ENCODE assay signal across 1 cellular context in genomic region chr3:177615015-177615414, GRCh38.
TF ChIP-seq lines count a peak whose summit lies in the region.

No MANE protein-coding gene starts in this region.

TF ChIP-seq in K562, 482 proteins besides CTCF, POLR2A, EP300 and RAD21 (continued from another document):
- TF ChIP-seq, protein P1, sequence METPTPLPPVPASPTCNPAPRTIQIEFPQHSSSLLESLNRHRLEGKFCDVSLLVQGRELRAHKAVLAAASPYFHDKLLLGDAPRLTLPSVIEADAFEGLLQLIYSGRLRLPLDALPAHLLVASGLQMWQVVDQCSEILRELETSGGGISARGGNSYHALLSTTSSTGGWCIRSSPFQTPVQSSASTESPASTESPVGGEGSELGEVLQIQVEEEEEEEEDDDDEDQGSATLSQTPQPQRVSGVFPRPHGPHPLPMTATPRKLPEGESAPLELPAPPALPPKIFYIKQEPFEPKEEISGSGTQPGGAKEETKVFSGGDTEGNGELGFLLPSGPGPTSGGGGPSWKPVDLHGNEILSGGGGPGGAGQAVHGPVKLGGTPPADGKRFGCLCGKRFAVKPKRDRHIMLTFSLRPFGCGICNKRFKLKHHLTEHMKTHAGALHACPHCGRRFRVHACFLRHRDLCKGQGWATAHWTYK (CRISPR knock-in tag; IDR thresholded peaks at IDR 0.05), result no peak
- TF ChIP-seq RCOR1 (IDR thresholded peaks at IDR 0.05; ENCODE audit: borderline replicate concordance in 1 of 2, low read depth in 2 of 2, low read length in 2 of 2) (peak in 1 of 2 experiments; percentile 79; a peak in 3 of 4 replicates), RB1 (IDR thresholded peaks at IDR 0.05; ENCODE audit: low read depth) (no peak), TCF3 (CRISPR knock-in tag; IDR thresholded peaks at IDR 0.05) (peak; percentile 45), TEAD1 (CRISPR knock-in tag; IDR thresholded peaks at IDR 0.05) (no peak), MCM3 (IDR thresholded peaks at IDR 0.05) (no peak), MAFF (IDR thresholded peaks at IDR 0.05; ENCODE audit: low read length) (peak; percentile 56; the same call in 1 of the 2 replicates), CEBPB (tag; IDR thresholded peaks at IDR 0.05) (peak; percentile 98), ZNF785 (CRISPR knock-in tag; IDR thresholded peaks at IDR 0.05) (no peak), JUN (IDR thresholded peaks at IDR 0.05; ENCODE audit: borderline replicate concordance, low read depth, low read length) (no peak), JUN (CRISPR knock-in tag; IDR thresholded peaks at IDR 0.05; ENCODE audit: borderline replicate concordance) (no peak), ZNF12 (CRISPR knock-in tag; IDR thresholded peaks at IDR 0.05) (no peak), PKNOX1 (IDR thresholded peaks at IDR 0.05) (no peak), CTBP1 (IDR thresholded peaks at IDR 0.05; ENCODE audit: borderline replicate concordance) (peak; percentile 72; the same call in 1 of the 2 replicates), SOX6 (IDR thresholded peaks at IDR 0.05) (peak; percentile 64; the same call in 1 of the 2 replicates), SMARCE1 (IDR thresholded peaks at IDR 0.05) (peak; percentile 68), SMARCA4 (IDR thresholded peaks at IDR 0.05) (peak; percentile 77), THRA (IDR thresholded peaks at IDR 0.05) (no peak), BACH1 (tag; IDR thresholded peaks at IDR 0.05) (peak; percentile 54; the same call in 1 of the 2 replicates), TRIM24 (IDR thresholded peaks at IDR 0.05) (peak; percentile 57 to 84; a peak in 3 of 4 replicates), FOXK2 (conservative IDR thresholded peaks at IDR 0.05 in 1 of 2, IDR thresholded peaks at IDR 0.05 in 1 of 2; ENCODE audit: low read depth in 2 of 2) (peak in 1 of 2 experiments; percentile 20; a peak in 1 of 4 replicates), ZNF707 (CRISPR knock-in tag; conservative IDR thresholded peaks at IDR 0.05) (no peak), TFAP4 (CRISPR knock-in tag; IDR thresholded peaks at IDR 0.05; ENCODE audit: borderline replicate concordance) (peak; percentile 23; the same call in 1 of the 2 replicates), BHLHE40 (IDR thresholded peaks at IDR 0.05; ENCODE audit: low read length) (peak; percentile 41; the same call in 1 of the 2 replicates), MYNN (IDR thresholded peaks at IDR 0.05) (no peak; the same call in 1 of the 2 replicates), MYNN (CRISPR knock-in tag; IDR thresholded peaks at IDR 0.05) (no peak), GATAD2B (IDR thresholded peaks at IDR 0.05; ENCODE audit: borderline replicate concordance) (no peak), KLF16 (IDR thresholded peaks at IDR 0.05) (peak; percentile 25; the same call in 1 of the 2 replicates), ZNF354B (CRISPR knock-in tag; IDR thresholded peaks at IDR 0.05) (no peak), ZKSCAN8 (CRISPR knock-in tag; IDR thresholded peaks at IDR 0.05) (no peak), TBL1XR1 (IDR thresholded peaks at IDR 0.05; ENCODE audit: low read length in 2 of 2) (peak; percentile 64 to 74; a peak in 3 of 4 replicates), POLR2AphosphoS5 (IDR thresholded peaks at IDR 0.05; ENCODE audit: control insufficient read depth, insufficient read depth, low read depth, low read length) (0 out of 2 replicates have a peak, but pooled peaks have one; percentile 20), NFIC (IDR thresholded peaks at IDR 0.05) (peak; percentile 96), ZNF316 (IDR thresholded peaks at IDR 0.05) (peak; percentile 71), MTA3 (IDR thresholded peaks at IDR 0.05; ENCODE audit: borderline replicate concordance) (peak; percentile 24; the same call in 1 of the 2 replicates), U2AF1 (optimal IDR thresholded peaks at IDR 0.05; ENCODE audit: low read depth, low read length) (no peak), ESRRA (IDR thresholded peaks at IDR 0.05; ENCODE audit: borderline replicate concordance, low read depth) (peak; percentile 87), MYC (IDR thresholded peaks at IDR 0.05; ENCODE audit: low read depth, low read length) (0 out of 2 replicates have a peak, but pooled peaks have one; percentile 27), MYC (CRISPR knock-in tag; IDR thresholded peaks at IDR 0.05; ENCODE audit: borderline replicate concordance, low read depth) (no peak), NR2C2 (CRISPR knock-in tag; IDR thresholded peaks at IDR 0.05) (no peak), NR2C2 (tag; IDR thresholded peaks at IDR 0.05) (peak; percentile 73), ZNF766 (CRISPR knock-in tag; conservative IDR thresholded peaks at IDR 0.05) (0 out of 2 replicates have a peak, but pooled peaks have one; percentile 8), STAT5A (IDR thresholded peaks at IDR 0.05; ENCODE audit: borderline replicate concordance, low read length) (peak; percentile 78), MAZ (CRISPR knock-in tag; conservative IDR thresholded peaks at IDR 0.05 in 1 of 2, IDR thresholded peaks at IDR 0.05 in 1 of 2) (peak in 1 of 2 experiments; percentile 39; a peak in 1 of 4 replicates), ZNF384 (IDR thresholded peaks at IDR 0.05; ENCODE audit: low read depth, low read length) (no peak), CBFA2T2 (conservative IDR thresholded peaks at IDR 0.05) (peak; percentile 42)
- TF ChIP-seq, protein P2, sequence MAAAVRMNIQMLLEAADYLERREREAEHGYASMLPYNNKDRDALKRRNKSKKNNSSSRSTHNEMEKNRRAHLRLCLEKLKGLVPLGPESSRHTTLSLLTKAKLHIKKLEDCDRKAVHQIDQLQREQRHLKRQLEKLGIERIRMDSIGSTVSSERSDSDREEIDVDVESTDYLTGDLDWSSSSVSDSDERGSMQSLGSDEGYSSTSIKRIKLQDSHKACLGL (CRISPR knock-in tag; IDR thresholded peaks at IDR 0.05; ENCODE audit: borderline replicate concordance, poor library complexity, severe bottlenecking), result no peak
- TF ChIP-seq, protein P3, sequence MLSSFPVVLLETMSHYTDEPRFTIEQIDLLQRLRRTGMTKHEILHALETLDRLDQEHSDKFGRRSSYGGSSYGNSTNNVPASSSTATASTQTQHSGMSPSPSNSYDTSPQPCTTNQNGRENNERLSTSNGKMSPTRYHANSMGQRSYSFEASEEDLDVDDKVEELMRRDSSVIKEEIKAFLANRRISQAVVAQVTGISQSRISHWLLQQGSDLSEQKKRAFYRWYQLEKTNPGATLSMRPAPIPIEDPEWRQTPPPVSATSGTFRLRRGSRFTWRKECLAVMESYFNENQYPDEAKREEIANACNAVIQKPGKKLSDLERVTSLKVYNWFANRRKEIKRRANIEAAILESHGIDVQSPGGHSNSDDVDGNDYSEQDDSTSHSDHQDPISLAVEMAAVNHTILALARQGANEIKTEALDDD (IDR thresholded peaks at IDR 0.05), result 0 out of 2 replicates have a peak, but pooled peaks have one; percentile 33
- TF ChIP-seq, protein P4, sequence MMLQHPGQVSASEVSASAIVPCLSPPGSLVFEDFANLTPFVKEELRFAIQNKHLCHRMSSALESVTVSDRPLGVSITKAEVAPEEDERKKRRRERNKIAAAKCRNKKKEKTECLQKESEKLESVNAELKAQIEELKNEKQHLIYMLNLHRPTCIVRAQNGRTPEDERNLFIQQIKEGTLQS (IDR thresholded peaks at IDR 0.05), result peak; percentile 41; the same call in 1 of the 2 replicates
- TF ChIP-seq, protein P4 (CRISPR knock-in tag; conservative IDR thresholded peaks at IDR 0.05), result no peak
- TF ChIP-seq, protein P5, sequence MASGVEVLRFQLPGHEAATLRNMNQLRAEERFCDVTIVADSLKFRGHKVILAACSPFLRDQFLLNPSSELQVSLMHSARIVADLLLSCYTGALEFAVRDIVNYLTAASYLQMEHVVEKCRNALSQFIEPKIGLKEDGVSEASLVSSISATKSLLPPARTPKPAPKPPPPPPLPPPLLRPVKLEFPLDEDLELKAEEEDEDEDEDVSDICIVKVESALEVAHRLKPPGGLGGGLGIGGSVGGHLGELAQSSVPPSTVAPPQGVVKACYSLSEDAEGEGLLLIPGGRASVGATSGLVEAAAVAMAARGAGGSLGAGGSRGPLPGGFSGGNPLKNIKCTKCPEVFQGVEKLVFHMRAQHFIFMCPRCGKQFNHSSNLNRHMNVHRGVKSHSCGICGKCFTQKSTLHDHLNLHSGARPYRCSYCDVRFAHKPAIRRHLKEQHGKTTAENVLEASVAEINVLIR (CRISPR knock-in tag; IDR thresholded peaks at IDR 0.05), result no peak
- TF ChIP-seq, protein P6, sequence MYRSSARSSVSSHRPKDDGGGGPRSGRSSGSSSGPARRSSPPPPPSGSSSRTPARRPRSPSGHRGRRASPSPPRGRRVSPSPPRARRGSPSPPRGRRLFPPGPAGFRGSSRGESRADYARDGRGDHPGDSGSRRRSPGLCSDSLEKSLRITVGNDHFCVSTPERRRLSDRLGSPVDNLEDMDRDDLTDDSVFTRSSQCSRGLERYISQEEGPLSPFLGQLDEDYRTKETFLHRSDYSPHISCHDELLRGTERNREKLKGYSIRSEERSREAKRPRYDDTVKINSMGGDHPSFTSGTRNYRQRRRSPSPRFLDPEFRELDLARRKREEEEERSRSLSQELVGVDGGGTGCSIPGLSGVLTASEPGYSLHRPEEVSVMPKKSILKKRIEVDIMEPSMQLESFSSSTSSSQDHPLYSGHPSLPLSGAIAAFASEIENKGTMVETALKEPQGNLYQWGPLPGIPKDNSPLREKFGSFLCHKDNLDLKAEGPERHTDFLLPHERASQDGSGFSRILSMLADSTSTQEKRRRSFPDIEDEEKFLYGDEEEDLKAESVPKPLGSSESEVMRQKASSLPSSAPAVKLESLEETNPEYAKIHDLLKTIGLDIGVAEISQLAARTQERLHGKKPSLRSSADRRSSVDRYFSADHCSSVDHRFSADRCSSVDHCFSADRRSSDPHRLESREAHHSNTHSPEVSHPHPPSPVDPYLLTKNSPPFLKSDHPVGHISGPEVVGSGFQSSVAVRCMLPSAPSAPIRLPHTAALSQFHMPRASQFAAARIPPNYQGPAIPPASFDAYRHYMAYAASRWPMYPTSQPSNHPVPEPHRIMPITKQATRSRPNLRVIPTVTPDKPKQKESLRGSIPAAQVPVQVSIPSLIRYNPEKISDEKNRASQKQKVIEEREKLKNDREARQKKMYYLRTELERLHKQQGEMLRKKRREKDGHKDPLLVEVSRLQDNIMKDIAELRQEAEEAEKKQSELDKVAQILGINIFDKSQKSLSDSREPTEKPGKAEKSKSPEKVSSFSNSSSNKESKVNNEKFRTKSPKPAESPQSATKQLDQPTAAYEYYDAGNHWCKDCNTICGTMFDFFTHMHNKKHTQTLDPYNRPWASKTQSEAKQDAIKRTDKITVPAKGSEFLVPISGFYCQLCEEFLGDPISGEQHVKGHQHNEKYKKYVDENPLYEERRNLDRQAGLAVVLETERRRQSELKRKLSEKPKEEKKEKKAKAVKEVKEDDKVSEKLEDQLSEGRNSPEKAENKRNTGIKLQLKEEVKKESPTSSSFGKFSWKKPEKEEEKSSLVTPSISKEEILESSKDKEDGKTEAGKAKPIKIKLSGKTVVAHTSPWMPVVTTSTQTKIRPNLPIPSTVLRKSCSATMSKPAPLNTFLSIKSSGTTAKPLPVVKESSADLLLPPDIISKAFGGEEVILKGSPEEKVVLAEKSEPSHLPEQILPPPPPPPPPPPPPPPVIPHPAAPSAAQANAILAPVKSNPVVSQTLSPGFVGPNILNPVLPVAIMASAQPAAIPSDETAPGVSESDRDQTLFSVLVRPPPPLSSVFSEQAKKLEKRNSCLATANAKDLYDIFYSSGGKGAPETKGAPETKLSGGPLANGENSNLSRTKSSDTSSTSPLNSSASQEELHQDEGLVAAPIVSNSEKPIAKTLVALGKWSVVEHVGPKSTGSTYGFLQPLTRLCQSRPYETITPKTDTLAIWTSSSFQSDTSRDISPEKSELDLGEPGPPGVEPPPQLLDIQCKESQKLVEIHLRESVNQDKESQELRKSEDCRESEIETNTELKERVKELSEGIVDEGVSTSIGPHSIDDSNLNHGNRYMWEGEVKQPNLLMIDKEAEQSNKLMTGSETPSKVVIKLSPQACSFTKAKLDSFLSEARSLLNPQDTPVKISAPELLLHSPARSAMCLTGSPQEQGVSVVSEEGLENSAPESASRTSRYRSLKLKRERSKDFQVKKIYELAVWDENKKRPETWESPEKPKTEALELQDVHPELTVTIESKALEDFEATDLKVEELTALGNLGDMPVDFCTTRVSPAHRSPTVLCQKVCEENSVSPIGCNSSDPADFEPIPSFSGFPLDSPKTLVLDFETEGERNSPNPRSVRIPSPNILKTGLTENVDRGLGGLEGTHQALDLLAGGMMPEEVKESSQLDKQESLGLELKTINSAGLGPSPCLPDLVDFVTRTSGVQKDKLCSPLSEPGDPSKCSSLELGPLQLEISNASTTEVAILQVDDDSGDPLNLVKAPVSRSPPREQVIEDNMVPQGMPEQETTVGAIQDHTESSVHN (IDR thresholded peaks at IDR 0.05; ENCODE audit: borderline replicate concordance in 1 of 2, low read depth in 1 of 2), result peak in 1 of 2 experiments; percentile 56; a peak in 1 of 4 replicates
